ENCODE assay signal across 8 cellular contexts in genomic region chr2:95346738-95347671, GRCh38. TPM values are rescaled to one million over a fixed set of nuclear protein-coding genes. Genes with fewer than 3 reads are reported as not detected.
DNase-seq lines count a peak whose midpoint lies in the region; ATAC-seq and TF ChIP-seq lines count a peak whose summit lies in the region.

No MANE protein-coding gene starts in this region.

- TF ChIP-seq CTCF in hepatocyte (IDR thresholded peaks at IDR 0.05; ENCODE audit: poor library complexity): no peak

- H3K4me2 ChIP-seq in hepatocyte (peak overlapping the region; percentile 75), skeletal muscle satellite cell (ENCODE audit: low read length) (peak overlapping the region; percentile 82)

- DNase-seq in activated T-cell treated with anti-CD3 and anti-CD28 coated beads, Interleukin-2, amount 50 U/mL, for 48 hours: peak; percentile 24 to 33
- DNase-seq in hepatocyte (ENCODE audit: low spot score) (peak; percentile 34), NCI-H187 treated with DMSO at 0.1 percent for 48 hours (lab: John Stamatoyannopoulos, UW) (no peak), NCI-H82 (lab: John Stamatoyannopoulos, UW) (no peak)

- H3K27ac ChIP-seq in hepatocyte: no peak overlapping the region

- 21% methylated on average over 57 of the region's 78 CpGs for WGBS in hepatocyte (ENCODE audit: low lambda C conversion rate, missing lambda C conversion rate)

- H3K9ac ChIP-seq in ES-I3 (ENCODE audit: low read depth, low read length): peak overlapping the region; percentile 50
- peak overlapping the region; percentile 56 for H3K9ac ChIP-seq in skeletal muscle satellite cell (ENCODE audit: low read depth, low read length)

- no peaks in the 10 kb centered on the region for H3K79me2 ChIP-seq in hepatocyte

- H3K36me3 ChIP-seq in ES-I3 (ENCODE audit: insufficient read depth, low read length) (no peaks in the 10 kb centered on the region), hepatocyte (replicated peaks; ENCODE audit: insufficient read depth, low read depth) (no peaks in the 10 kb centered on the region), skeletal muscle satellite cell (ENCODE audit: insufficient read depth, low read length) (no peaks in the 10 kb centered on the region)

- H3K27me3 ChIP-seq in hepatocyte: peaks cover 67% of the 10 kb centered on the region
- H3K27me3 ChIP-seq in skeletal muscle satellite cell (ENCODE audit: control insufficient read depth, insufficient read depth, low read length): peaks cover 23% of the 10 kb centered on the region

- H3K9me3 ChIP-seq in ES-I3 (ENCODE audit: control insufficient read depth, insufficient read depth, low read length) (no peaks in the 10 kb centered on the region), hepatocyte (ENCODE audit: low read depth) (no peaks in the 10 kb centered on the region), skeletal muscle satellite cell (replicated peaks; ENCODE audit: low read length) (no peaks in the 10 kb centered on the region)

- ATAC-seq in GM19463 (IDR thresholded peaks at IDR 0.05; ENCODE audit: unreplicated experiment) (no peak), HG03108 (IDR thresholded peaks at IDR 0.05; ENCODE audit: unreplicated experiment) (no peak)

- no peaks in the 10 kb centered on the region for H4K20me1 ChIP-seq in hepatocyte (ENCODE audit: insufficient read depth, poor library complexity, severe bottlenecking)

- H3K4me1 ChIP-seq in ES-I3 (ENCODE audit: insufficient read depth, low read length): no peaks in the 10 kb centered on the region
- no peaks in the 10 kb centered on the region for H3K4me1 ChIP-seq in hepatocyte (ENCODE audit: insufficient read depth)
- peaks cover 18% of the 10 kb centered on the region for H3K4me1 ChIP-seq in skeletal muscle satellite cell (ENCODE audit: control insufficient read depth, insufficient read depth, low read length)

- H3K4me3 ChIP-seq in hepatocyte: no peak overlapping the region
- H3K4me3 ChIP-seq in skeletal muscle satellite cell (ENCODE audit: low read length): peak overlapping the region; percentile 83

- H3K9me2 ChIP-seq in hepatocyte (replicated peaks; ENCODE audit: insufficient read depth): no peaks in the 10 kb centered on the region

- no peak overlapping the region for H2AFZ ChIP-seq in hepatocyte

RNA-seq across cellular contexts. Expression of gene KCNIP3, which starts 49.9 kb away (rescaled TPM):
- 2.1 and 6.1 TPM in 2 replicates for total RNA-seq in hepatocyte
- 3.7 and 6.5 TPM in 2 replicates for polyA plus RNA-seq in hepatocyte
- 2.0 and 2.5 TPM in 2 replicates for total RNA-seq in skeletal muscle satellite cell (2012; rRNA removed)

RNA-seq across cellular contexts. Expression of gene FAHD2A, which starts 55.5 kb away (rescaled TPM):
- 29.1 and 30.1 TPM in 2 replicates for total RNA-seq in hepatocyte
- 33.3 and 36.9 TPM in 2 replicates for polyA plus RNA-seq in hepatocyte
- 21.0 and 22.8 TPM in 2 replicates for total RNA-seq in skeletal muscle satellite cell (2012; rRNA removed)

Comparison
In these comparisons a context has a peak if more than half of its experiments do, and no peak if none do; other contexts are left out.
1. DNase-seq: peak in activated T-cell treated with anti-CD3 and anti-CD28 coated beads, Interleukin-2, amount 50 U/mL, for 48 hours (2 of 2) and hepatocyte (single experiment); none in NCI-H187 treated with DMSO at 0.1 percent for 48 hours (single experiment) and NCI-H82 (single experiment).